ENCODE assay signal across 8 cellular contexts in genomic region chr11:59171508-59172322, GRCh38. TPM values are rescaled to one million over a fixed set of nuclear protein-coding genes. Genes with fewer than 3 reads are reported as not detected.
DNase-seq lines count a peak whose midpoint lies in the region; ATAC-seq and TF ChIP-seq lines count a peak whose summit lies in the region.

TSS of gene DTX4 (plus strand) at chr11:59172132. CDS start at chr11:59172596, 464 bp downstream.

- 0 out of 2 replicates have a peak, but pooled peaks cover 7% of the 10 kb centered on the region for H4K20me1 ChIP-seq in GM23338 (replicated peaks; ENCODE audit: insufficient read depth)

- DNase-seq in ELR (ENCODE audit: low read depth) = peak; percentile 91
- DNase-seq in GM23338 (ENCODE audit: low spot score) = peak; percentile 97
- DNase-seq in LHCN-M2 (ENCODE audit: low read depth) = peak; percentile 80
- peak; percentile 3 for DNase-seq in SHP77 treated with DMSO at 0.1 percent for 48 hours (lab: John Stamatoyannopoulos, UW)
- peak; percentile 85 for DNase-seq in activated gamma-delta T cell treated with anti-CD3 and anti-CD28 coated beads, Interleukin-2, amount 50 U/mL, for 16 hours (ENCODE audit: low read depth)
- peak; percentile 76 for DNase-seq in foreskin melanocyte
- DNase-seq in neuronal stem cell (ENCODE audit: low spot score) = peak; percentile 93

- WGBS in neuronal stem cell (ENCODE audit: extremely low coverage in 2 of 2, insufficient read length in 2 of 2, insufficient replicate concordance in 1 of 2), 2 donors = no CpG with 5 or more reads among the region's 64 CpGs

- H2AK5ac ChIP-seq in neuronal stem cell (ENCODE audit: low read depth, low read length) = peak within 1 kb of the TSS; percentile 98

- H3K36me3 ChIP-seq in GM23338 (ENCODE audit: insufficient read depth) (no peaks in the 10 kb centered on the region), neuronal stem cell (replicated peaks in 1 of 2; ENCODE audit: control insufficient read depth in 2 of 2, insufficient read depth in 2 of 2, low read length in 2 of 2) (peaks cover 3 to 21% of the 10 kb centered on the region in 2 donors), subcutaneous abdominal adipose tissue (ENCODE audit: control insufficient read depth in 5 of 5, insufficient read depth in 5 of 5, low read length in 5 of 5) (no peaks in the 10 kb centered on the region)

- H3F3A ChIP-seq in GM23338 (replicated peaks; ENCODE audit: low read depth) = peaks cover 5% of the 10 kb centered on the region; the same call in 1 of the 2 replicates

- H3K79me1 ChIP-seq in neuronal stem cell (ENCODE audit: low read depth, low read length) = peaks cover 5% of the 10 kb centered on the region

- peak within 1 kb of the TSS; percentile 91 for H3K4me3 Mint-ChIP-seq in GM23338

- H2BK12ac ChIP-seq in neuronal stem cell (ENCODE audit: low read length) = peak within 1 kb of the TSS; percentile 98

- H2BK15ac ChIP-seq in neuronal stem cell (ENCODE audit: low read length) = peak within 1 kb of the TSS; percentile 91

- no peaks in the 10 kb centered on the region for H3K9me3 Mint-ChIP-seq in GM23338

- peak within 1 kb of the TSS; percentile 97 for H3K9ac ChIP-seq in neuronal stem cell (ENCODE audit: low read depth, low read length, poor library complexity)
- H3K9ac ChIP-seq in subcutaneous abdominal adipose tissue (ENCODE audit: low read length in 5 of 5) = peak within 1 kb of the TSS; percentile 78 to 93 (median 90)

- H2BK5ac ChIP-seq in neuronal stem cell (ENCODE audit: low read length) = peak within 1 kb of the TSS; percentile 97

- peaks cover 14% of the 10 kb centered on the region for H3K27me3 Mint-ChIP-seq in GM23338 (ENCODE audit: insufficient read depth, low read depth, poor library complexity)

- H3K4me1 ChIP-seq in GM23338 (ENCODE audit: insufficient read depth) (peaks cover 13% of the 10 kb centered on the region), neuronal stem cell (ENCODE audit: control insufficient read depth in 2 of 2, insufficient read depth in 1 of 2, low read depth in 1 of 2, low read length in 2 of 2) (peaks cover 17 to 20% of the 10 kb centered on the region in 2 donors), subcutaneous abdominal adipose tissue (ENCODE audit: control insufficient read depth in 5 of 5, insufficient read depth in 5 of 5, low read length in 5 of 5) (peaks cover 0 to 46% (median 38%) of the 10 kb centered on the region in 5 donors)

- H3K27me3 ChIP-seq in GM23338 (ENCODE audit: insufficient read depth) (peaks cover 6% of the 10 kb centered on the region; the same call in 1 of the 2 replicates), neuronal stem cell (ENCODE audit: control insufficient read depth in 3 of 3, insufficient read depth in 3 of 3, low read depth in 1 of 3, low read length in 3 of 3) (no peaks in the 10 kb centered on the region), subcutaneous abdominal adipose tissue (ENCODE audit: control insufficient read depth in 5 of 5, insufficient read depth in 4 of 5, low read length in 5 of 5) (no peaks in the 10 kb centered on the region)

- no peak within 1 kb of the TSS for H4K91ac ChIP-seq in neuronal stem cell (ENCODE audit: low read depth, low read length, poor library complexity)

- peak within 1 kb of the TSS; percentile 99 for H3K14ac ChIP-seq in neuronal stem cell (ENCODE audit: low read length)

- H4K8ac ChIP-seq in neuronal stem cell (ENCODE audit: low read depth, low read length) = no peak within 1 kb of the TSS

- peaks cover 23% of the 10 kb centered on the region for H3K4me1 Mint-ChIP-seq in GM23338

- H3K18ac ChIP-seq in neuronal stem cell (ENCODE audit: low read length) = peak within 1 kb of the TSS; percentile 99

- H3K36me3 Mint-ChIP-seq in GM23338 (ENCODE audit: low read depth) = peaks cover 4% of the 10 kb centered on the region; the same call in 2 of the 3 replicates

- H3K9me3 ChIP-seq in neuronal stem cell (replicated peaks in 1 of 2; ENCODE audit: control insufficient read depth in 2 of 2, insufficient read depth in 1 of 2, low read depth in 1 of 2, low read length in 2 of 2) (peaks cover 0 to 5% of the 10 kb centered on the region in 2 donors), subcutaneous abdominal adipose tissue (ENCODE audit: control insufficient read depth in 5 of 5, low read length in 5 of 5) (no peaks in the 10 kb centered on the region)

- TF ChIP-seq CTCF in GM23338 (conservative IDR thresholded peaks at IDR 0.05; ENCODE audit: low read depth in 2 of 2) = peak; percentile 78 to 93

- H3K27ac Mint-ChIP-seq in GM23338 = peak within 1 kb of the TSS; percentile 78; the same call in 1 of the 2 replicates

- H3K4me2 ChIP-seq in GM23338 (peak within 1 kb of the TSS; percentile 99), neuronal stem cell (ENCODE audit: insufficient read depth, low read length, poor library complexity, severe bottlenecking) (peak within 1 kb of the TSS; percentile 92)

- H3K4ac ChIP-seq in neuronal stem cell (ENCODE audit: low read length) = no peak within 1 kb of the TSS

- H3K27ac ChIP-seq in GM23338 (ENCODE audit: low read depth) (peak within 1 kb of the TSS; percentile 90; the same call in 1 of the 2 replicates), neuronal stem cell (replicated peaks; ENCODE audit: low read length) (peak within 1 kb of the TSS; percentile 89), subcutaneous abdominal adipose tissue (ENCODE audit: low read depth, low read length) (peak within 1 kb of the TSS; percentile 83)

- H2AFZ ChIP-seq in GM23338 = peak within 1 kb of the TSS; percentile 97
- H2AFZ ChIP-seq in neuronal stem cell (ENCODE audit: low read length) = peak within 1 kb of the TSS; percentile 89

- H3K79me2 ChIP-seq in GM23338 (replicated peaks; ENCODE audit: insufficient read depth) = peaks cover 13% of the 10 kb centered on the region

- ATAC-seq in GM23338 = peak; percentile 49

- peak within 1 kb of the TSS; percentile 83 for H3K4me3 ChIP-seq in GM23338
- peak within 1 kb of the TSS; percentile 86 to 95 for H3K4me3 ChIP-seq in neuronal stem cell (ENCODE audit: low read length in 2 of 2)
- peak within 1 kb of the TSS; percentile 70 to 96 (median 90) for H3K4me3 ChIP-seq in subcutaneous abdominal adipose tissue (ENCODE audit: low read depth in 1 of 5, low read length in 5 of 5)

- H3K23ac ChIP-seq in neuronal stem cell (ENCODE audit: low read depth, low read length, poor library complexity) = peak within 1 kb of the TSS; percentile 89

- H3K9me2 ChIP-seq in GM23338 (ENCODE audit: insufficient read depth) = no peaks in the 10 kb centered on the region; the same call in 1 of the 2 replicates

- H2BK120ac ChIP-seq in neuronal stem cell (ENCODE audit: low read depth, low read length) = peak within 1 kb of the TSS; percentile 82

RNA-seq across cellular contexts. Expression of gene DTX4, which starts in this region (rescaled TPM):
- total RNA-seq in GM23338 (2014; rRNA removed; shearing (Covaris generic)) = 13.8 and 14.7 TPM in 2 replicates
- polyA plus RNA-seq in GM23338 (2016; fragmentation: Nextera tagmentation; extraction: Ambion mirVana) = 4.2 and 4.3 TPM in 2 replicates
- 0.38 and 1.2 TPM in 2 replicates for total RNA-seq in LHCN-M2 (2014; rRNA removed)
- polyA plus RNA-seq in LHCN-M2 (2012) = 4.3 TPM
- polyA plus RNA-seq in neuronal stem cell (2013, experiment 1 of 2) = 84.4 TPM
- 84.6 TPM for polyA plus RNA-seq in neuronal stem cell (2013, experiment 2 of 2)

Comparison
In these comparisons a context has a peak if more than half of its experiments do, and no peak if none do; other contexts are left out.
1. Peak in every context shown above with its lines: DNase-seq, ATAC-seq, H3K4me3 ChIP-seq and H3K27ac ChIP-seq.
2. DNase-seq: peak in every context shown above with its lines; median percentile 97 in GM23338; 93 in neuronal stem cell; 91 in ELR; 85 in activated gamma-delta T cell treated with anti-CD3 and anti-CD28 coated beads, Interleukin-2, amount 50 U/mL, for 16 hours; 80 in LHCN-M2; 76 in foreskin melanocyte; 3 in SHP77 treated with DMSO at 0.1 percent for 48 hours.